30 cellular contexts compared by ENCODE assay signal in genomic region chr13:61039302-61039701, GRCh38.
"Had no signal": no experiment of that assay in that cellular context is flagged by ENCODE, and none has a peak within 500 bp of the region (broad histone marks: within the 10 kb centered on the region; RNA-seq: fewer than 3 reads in every experiment).

No MANE protein-coding gene starts in this region.

- H3K9me3 Mint-ChIP-seq: nephron progenitor cell, neural crest cell, type B pancreatic cell had no signal

- H3K27ac ChIP-seq: neutrophil, pancreas, prostate gland, skin epidermis, spleen, suprapubic skin, testis, tibial artery, transverse colon, upper lobe of right lung, uterus had no signal

- H3K27ac Mint-ChIP-seq: naive thymus-derived CD4-positive, alpha-beta T cell; natural killer cell treated with Interleukin-12 subunit alpha and Interleukin-12 subunit beta and Interleukin-15 and Interleukin-18, amount 100 ng/mL, for 72 hours; nephron progenitor cell; stimulated activated memory B cell treated with anti-CD40 and anti-IgM and Interleukin-4, amounts not matched to agents 10 μg/mL and 1 μg/mL and 100 μg/mL, for 72 hours; stimulated activated naive CD8-positive, alpha-beta T cell treated with anti-CD3 and anti-CD28 coated beads, Interleukin-15, amount 100 ng/mL, for 72 hours; type B pancreatic cell had no signal

- H3K4me2 ChIP-seq: smooth muscle cell had no signal

- H3K4me3 ChIP-seq: pancreas, prostate gland, skin epidermis, smooth muscle cell, spleen, suprapubic skin, testis, tibial artery, transverse colon, upper lobe of right lung, uterus had no signal

- H3K27me3 Mint-ChIP-seq: naive thymus-derived CD4-positive, alpha-beta T cell; natural killer cell treated with Interleukin-12 subunit alpha and Interleukin-12 subunit beta and Interleukin-15 and Interleukin-18, amount 100 ng/mL, for 72 hours; stimulated activated memory B cell treated with anti-CD40 and anti-IgM and Interleukin-4, amounts not matched to agents 10 μg/mL and 1 μg/mL and 100 μg/mL, for 72 hours; stimulated activated naive CD8-positive, alpha-beta T cell treated with anti-CD3 and anti-CD28 coated beads, Interleukin-15, amount 100 ng/mL, for 72 hours; type B pancreatic cell had no signal

- H3K36me3 Mint-ChIP-seq: naive thymus-derived CD4-positive, alpha-beta T cell; stimulated activated memory B cell treated with anti-CD40 and anti-IgM and Interleukin-4, amounts not matched to agents 10 μg/mL and 1 μg/mL and 100 μg/mL, for 72 hours; type B pancreatic cell had no signal

- H3K4me1 Mint-ChIP-seq: naive thymus-derived CD4-positive, alpha-beta T cell; nephron progenitor cell; neural crest cell; stimulated activated memory B cell treated with anti-CD40 and anti-IgM and Interleukin-4, amounts not matched to agents 10 μg/mL and 1 μg/mL and 100 μg/mL, for 72 hours; stimulated activated naive CD8-positive, alpha-beta T cell treated with anti-CD3 and anti-CD28 coated beads, Interleukin-15, amount 100 ng/mL, for 72 hours had no signal

- H3K4me3 Mint-ChIP-seq: naive thymus-derived CD4-positive, alpha-beta T cell; natural killer cell treated with Interleukin-12 subunit alpha and Interleukin-12 subunit beta and Interleukin-15 and Interleukin-18, amount 100 ng/mL, for 72 hours; nephron progenitor cell; neural crest cell; stimulated activated memory B cell treated with anti-CD40 and anti-IgM and Interleukin-4, amounts not matched to agents 10 μg/mL and 1 μg/mL and 100 μg/mL, for 72 hours; stimulated activated naive CD8-positive, alpha-beta T cell treated with anti-CD3 and anti-CD28 coated beads, Interleukin-15, amount 100 ng/mL, for 72 hours; type B pancreatic cell had no signal

- H3K9me3 ChIP-seq: neutrophil, pancreas, prostate gland, spleen, suprapubic skin, testis, tibial artery, transverse colon, upper lobe of right lung, uterus had no signal

- ATAC-seq: naive thymus-derived CD4-positive, alpha-beta T cell; natural killer cell treated with Interleukin-12 subunit alpha and Interleukin-12 subunit beta and Interleukin-15 and Interleukin-18, amount 100 ng/mL, for 72 hours; pancreas; right cardiac atrium; sciatic nerve; stimulated activated memory B cell treated with anti-CD40 and anti-IgM and Interleukin-4, amounts not matched to agents 10 μg/mL and 1 μg/mL and 100 μg/mL, for 72 hours; stimulated activated naive CD8-positive, alpha-beta T cell treated with anti-CD3 and anti-CD28 coated beads, Interleukin-15, amount 100 ng/mL, for 72 hours; stimulated activated naive CD8-positive, alpha-beta T cell treated with anti-CD3 and anti-CD28 coated beads, Interleukin-15, Interleukin-2, amounts not matched to agents 100 U/mL and 50 U/mL, for 24 hours; upper lobe of right lung had no signal

- H3K27me3 ChIP-seq: neutrophil, pancreas, spleen, suprapubic skin, testis, tibial artery, transverse colon, upper lobe of right lung, uterus had no signal

- H3K4me1 ChIP-seq: pancreas, prostate gland, spleen, suprapubic skin, testis, tibial artery, transverse colon, upper lobe of right lung, uterus had no signal

- H3K36me3 ChIP-seq: neutrophil, pancreas, prostate gland, spleen, suprapubic skin, tibial artery, transverse colon, upper lobe of right lung, uterus had no signal

- DNase-seq: naive thymus-derived CD4-positive, alpha-beta T cell; nephron progenitor cell; nucleus accumbens; pancreas; right cardiac atrium; spleen; stimulated activated CD4-positive, alpha-beta T cell treated with anti-CD3 and anti-CD28 coated beads, Interleukin-12 subunit alpha, Interleukin-12 subunit beta, amount 100 ng/mL, for 4 hours; stimulated activated CD4-positive, alpha-beta T cell treated with anti-CD3 and anti-CD28 coated beads, Interleukin-1b, Interleukin-23, amount 100 ng/mL, for 48 hours; stimulated activated CD4-positive, alpha-beta T cell treated with anti-CD3 and anti-CD28 coated beads, Interleukin-4, amount 100 ng/mL, for 1 hour; stimulated activated CD4-positive, alpha-beta T cell treated with anti-CD3 and anti-CD28 coated beads, Interleukin-4, amount 100 ng/mL, for 4 hours; stimulated activated CD8-positive, alpha-beta memory T cell treated with anti-CD3 and anti-CD28 coated beads, Interleukin-4, amount 100 ng/mL, for 48 hours; stimulated activated naive CD4-positive, alpha-beta T cell; stimulated activated naive CD8-positive, alpha-beta T cell treated with anti-CD3 and anti-CD28 coated beads, Interleukin-15, amount 100 ng/mL, for 72 hours; stimulated activated naive CD8-positive, alpha-beta T cell treated with anti-CD3 and anti-CD28 coated beads, Interleukin-15, Interleukin-2, amounts not matched to agents 100 U/mL and 50 U/mL, for 24 hours; substantia nigra; testis; tibial artery; transverse colon; upper lobe of right lung; uterus had no signal

- FAIRE-seq: pancreas had no signal
